Comparison of ENCODE assay signal across 8 cellular contexts in genomic region chr20:46512943-46513844, GRCh38. TPM values are rescaled to one million over a fixed set of nuclear protein-coding genes. Genes with fewer than 3 reads are reported as not detected.
DNase-seq lines count a peak whose midpoint lies in the region; ATAC-seq and TF ChIP-seq lines count a peak whose summit lies in the region.

TSS of gene ZNF334 (minus strand) at chr20:46513559. CDS start at chr20:46512102, 1,457 bp downstream.

- H3K9me3 ChIP-seq in HUES6 (ENCODE audit: control insufficient read depth, insufficient read depth, low read depth, low read length) (peaks cover 5% of the 10 kb centered on the region), SK-N-MC (ENCODE audit: low read depth, low read length) (no peaks in the 10 kb centered on the region)

- DNase-seq in GM10248 (ENCODE audit: extremely low spot score): peak; percentile 73
- no peak for DNase-seq in SK-N-MC (ENCODE audit: low read depth, low spot score)
- DNase-seq in dorsolateral prefrontal cortex: peak; percentile 35 to 85 (median 66)
- DNase-seq in lower leg skin (ENCODE audit: low spot score in 2 of 2): peak in 1 of 2 donors; percentile 85
- peak; percentile 46 for DNase-seq in stimulated activated CD4-positive, alpha-beta T cell treated with anti-CD3 and anti-CD28 coated beads, Interleukin-4, amount 100 ng/mL, for 1 hour
- DNase-seq in LoVo (ENCODE audit: low spot score): no peak

- no peak for TF ChIP-seq CTCF in GM10248 (IDR thresholded peaks at IDR 0.05; ENCODE audit: control extremely low read depth, extremely low read depth, low read depth, missing control alignments)
- TF ChIP-seq CTCF in dorsolateral prefrontal cortex (IDR thresholded peaks at IDR 0.05 in 54 of 56, conservative IDR thresholded peaks at IDR 0.05 in 2 of 56; ENCODE audit: low read depth in 1 of 56, partially characterized antibody in 56 of 56): peak in 10 of 56 donors; percentile 6 to 42 (median 14)
- no peak for TF ChIP-seq CTCF in lower leg skin (IDR thresholded peaks at IDR 0.05)

- peak within 1 kb of the TSS; percentile 72 for H3K27ac ChIP-seq in HUES6 (ENCODE audit: low read depth, low read length)
- H3K27ac ChIP-seq in SK-N-MC: no peak within 1 kb of the TSS
- peak within 1 kb of the TSS in 34 of 59 donors; percentile 1 to 85 (median 53) for H3K27ac ChIP-seq in dorsolateral prefrontal cortex

- H3K27me3 ChIP-seq in HUES6 (ENCODE audit: control insufficient read depth, insufficient read depth, low read length) (peaks cover 14% of the 10 kb centered on the region; the same call in 1 of the 2 replicates), dorsolateral prefrontal cortex (peaks cover 0 to 7% (median 0%) of the 10 kb centered on the region in 45 donors)

- WGBS in lower leg skin, 2 donors: 8 to 11% methylated on average over 39 to 49 of the region's 49 CpGs

- H3K9ac ChIP-seq in HUES6 (ENCODE audit: low read length): peak within 1 kb of the TSS; percentile 85
- H3K9ac ChIP-seq in SK-N-MC (ENCODE audit: insufficient read length): no peak within 1 kb of the TSS

- H3K4me3 ChIP-seq in HUES6 (ENCODE audit: low read depth, low read length): peak within 1 kb of the TSS; percentile 87
- peak within 1 kb of the TSS; percentile 38 for H3K4me3 ChIP-seq in SK-N-MC
- H3K4me3 ChIP-seq in dorsolateral prefrontal cortex: peak within 1 kb of the TSS; percentile 39 to 91 (median 78)
- peak within 1 kb of the TSS; percentile 35 for H3K4me3 ChIP-seq in lower leg skin (ENCODE audit: low read depth, poor library complexity, severe bottlenecking)

- POLR2A ChIA-PET in GM10248 (lab: Yijun Ruan, JAX): no interaction called here

- intact Hi-C loops in dorsolateral prefrontal cortex (cut with DNase I) (no loop called here), lower leg skin (cut with DNase I; ENCODE audit: low total_unique reads) (no loop called here)

- no peak for ATAC-seq in GM21526 (IDR thresholded peaks at IDR 0.05; ENCODE audit: low FRiP score, unreplicated experiment)

- TF ChIP-seq POLR2A in lower leg skin (IDR thresholded peaks at IDR 0.05): no peak

- H3K4me1 ChIP-seq in HUES6 (ENCODE audit: control insufficient read depth, insufficient read depth, low read length): 0 out of 2 replicates have a peak, but pooled peaks cover 4% of the 10 kb centered on the region

- CTCF ChIA-PET in GM10248 (lab: Yijun Ruan, JAX): interaction anchor here (0.9 to 2.5 kb wide), 5 partner anchors 9 to 168 kb away, joined by 3 to 7 read pairs (median 4); no protein-coding TSS in a partner anchor

- H3K36me3 ChIP-seq in HUES6 (ENCODE audit: control insufficient read depth, insufficient read depth, low read length) (peaks cover 23% of the 10 kb centered on the region), SK-N-MC (ENCODE audit: insufficient read depth, low read length) (no peaks in the 10 kb centered on the region)

RNA-seq across cellular contexts. Expression of gene ZNF334, which starts in this region (rescaled TPM):
- total RNA-seq in dorsolateral prefrontal cortex (10 to 100 TPM in 119 of 120 experiments, 1 to 10 TPM in 1; 9.9 to 30.3 (median 15.7) TPM), lower leg skin (under 1 TPM; 0.38 to 0.76 (median 0.58) TPM)

Comparison
In these comparisons a context has a peak if more than half of its experiments do, and no peak if none do; other contexts are left out.
1. RNA of gene ZNF334 (total RNA-seq): 9.9 to 30.3 TPM in dorsolateral prefrontal cortex; 0.38 to 0.76 TPM in lower leg skin; every median in the first group is over 4 times any median in the second.
2. DNase-seq: peak in GM10248 (single experiment), dorsolateral prefrontal cortex (10 of 10) and stimulated activated CD4-positive, alpha-beta T cell treated with anti-CD3 and anti-CD28 coated beads, Interleukin-4, amount 100 ng/mL, for 1 hour (single experiment); none in SK-N-MC (single experiment) and LoVo (single experiment).
3. H3K4me3 ChIP-seq: peak in every context shown above with its lines; median percentile 87 in HUES6; 78 in dorsolateral prefrontal cortex; 38 in SK-N-MC; 35 in lower leg skin.